30 cellular contexts compared by ENCODE assay signal in the genomic region with DNA sequence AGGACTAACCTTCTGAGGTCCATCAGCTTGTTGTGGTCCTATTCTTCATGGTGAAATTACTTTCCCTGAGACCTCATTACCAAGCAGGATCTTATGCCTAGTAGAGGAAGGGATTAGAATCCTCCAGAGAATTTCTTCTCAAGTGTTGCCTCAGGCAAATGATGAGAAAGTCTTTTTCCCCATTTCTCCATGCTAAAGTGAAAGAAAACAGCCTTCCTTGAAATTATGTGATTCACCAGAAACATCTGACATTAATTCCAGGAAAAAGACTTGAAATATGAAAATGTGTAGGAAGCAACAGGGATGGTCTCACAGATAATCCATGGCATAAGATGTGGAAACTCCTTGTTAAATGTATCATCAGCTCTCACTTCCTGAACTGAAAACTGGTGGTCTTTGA. TPM values are rescaled to one million over a fixed set of nuclear protein-coding genes. Genes with fewer than 3 reads are reported as not detected.
DNase-seq lines count a peak whose midpoint lies in the region; ATAC-seq and TF ChIP-seq lines count a peak whose summit lies in the region.
"Had no signal": no experiment of that assay in that cellular context is flagged by ENCODE, and none has a peak within 500 bp of the region (broad histone marks: within the 10 kb centered on the region; RNA-seq: fewer than 3 reads in every experiment).

No MANE protein-coding gene starts in this region.

- H3K4me3 ChIP-seq in A673 (ENCODE audit: low read depth, low read length, poor library complexity, severe bottlenecking) (no peak overlapping the region), fibroblast of villous mesenchyme (ENCODE audit: low read depth, low read length) (no peak overlapping the region), upper lobe of right lung (no peak overlapping the region)
- H3K4me3 ChIP-seq: BLaER1 treated with 17β-estradiol and CSF1 and Interleukin-3, amounts not matched to agents 10 nM and 100 nM; pancreas; SJCRH30 had no signal

- H3K9me3 ChIP-seq in A673 (ENCODE audit: low read depth, low read length, poor library complexity, severe bottlenecking) (peaks cover 3% of the 10 kb centered on the region), upper lobe of right lung (no peaks in the 10 kb centered on the region)
- H3K9me3 ChIP-seq: pancreas had no signal

- intact Hi-C loops in A673 (cut with micrococcal nuclease; ENCODE audit: unreplicated experiment) = no loop called here
- intact Hi-C loops in upper lobe of right lung (cut with DNase I) = no loop called here

- H3K27ac ChIP-seq in A673 (ENCODE audit: low read depth, low read length, poor library complexity, severe bottlenecking) (no peak overlapping the region), upper lobe of right lung (no peak overlapping the region)
- H3K27ac ChIP-seq: 22Rv1; BLaER1 treated with 17β-estradiol and CSF1 and Interleukin-3, amounts not matched to agents 10 nM and 100 nM; pancreas; SJCRH30; WERI-Rb-1 had no signal

- ATAC-seq in upper lobe of right lung = no peak
- ATAC-seq: effector memory CD8-positive, alpha-beta T cell; HCT116; stimulated activated naive B cell treated with anti-CD40 and anti-IgM and Interleukin-4, amounts not matched to agents 10 μg/mL and 1 μg/mL and 100 μg/mL, for 72 hours had no signal

- H3K27me3 ChIP-seq in A673 (replicated peaks; ENCODE audit: insufficient read depth, low read depth, low read length, poor library complexity) (no peaks in the 10 kb centered on the region), upper lobe of right lung (no peaks in the 10 kb centered on the region)
- H3K27me3 ChIP-seq: BLaER1 treated with 17β-estradiol and CSF1 and Interleukin-3, amounts not matched to agents 10 nM and 100 nM; pancreas; SJCRH30 had no signal

- no peaks in the 10 kb centered on the region for H3K36me3 ChIP-seq in A673 (ENCODE audit: insufficient read depth, low read length, poor library complexity, severe bottlenecking)
- H3K36me3 ChIP-seq in upper lobe of right lung = no peaks in the 10 kb centered on the region
- H3K36me3 ChIP-seq: BLaER1 treated with 17β-estradiol and CSF1 and Interleukin-3, amounts not matched to agents 10 nM and 100 nM; pancreas; SJCRH30; WERI-Rb-1 had no signal

- POLR2A ChIA-PET in A673 (lab: Charles Lee; ENCODE audit: low non-redundant PET) = no interaction called here

- no peak for TF ChIP-seq CTCF in A673 (conservative IDR thresholded peaks at IDR 0.05; ENCODE audit: low read depth, low read length)
- TF ChIP-seq CTCF in fibroblast of villous mesenchyme (IDR thresholded peaks at IDR 0.05; ENCODE audit: insufficient read depth, low read depth, low read length) = no peak
- no peak for TF ChIP-seq CTCF in upper lobe of right lung (IDR thresholded peaks at IDR 0.05)

- H3K4me1 ChIP-seq in A673 (ENCODE audit: insufficient read depth, low read length, poor library complexity, severe bottlenecking) (no peaks in the 10 kb centered on the region), upper lobe of right lung (no peaks in the 10 kb centered on the region)
- H3K4me1 ChIP-seq: BLaER1 treated with 17β-estradiol and CSF1 and Interleukin-3, amounts not matched to agents 10 nM and 100 nM; pancreas; SJCRH30 had no signal

- CTCF ChIA-PET in A673 (lab: Charles Lee) = no interaction called here

- no TSS peak for BruUV-seq in A673 (replicated peaks; lab: Mats Ljungman, UMichigan)

- DNase-seq in A673 (ENCODE audit: low spot score) (peak; percentile 17), GM04503 (ENCODE audit: low read depth) (peak; percentile 74), amniotic stem cell (lab: John Stamatoyannopoulos, UW) (peak; percentile 35), fibroblast of villous mesenchyme (ENCODE audit: low read depth) (peak; percentile 17), NCI-H1417 treated with DMSO at 0.1 percent for 48 hours (lab: John Stamatoyannopoulos, UW) (no peak), DMS 273 treated with DMSO at 0.1 percent for 48 hours (lab: John Stamatoyannopoulos, UW) (no peak), upper lobe of right lung (no peak)
- DNase-seq in activated naive CD4-positive, alpha-beta T cell (lab: John Stamatoyannopoulos, UW) = no peak
- DNase-seq: activated CD4-positive, alpha-beta T cell treated with anti-CD3 and anti-CD28 coated beads for 48 hours; activated effector memory CD4-positive, alpha-beta T cell treated with anti-CD3 and anti-CD28 coated beads, Interleukin-2, amount 50 U/mL, for 16 hours; activated naive CD8-positive, alpha-beta T cell treated with anti-CD3 and anti-CD28 coated beads for 36 hours; activated T-cell treated with anti-CD3 and anti-CD28 coated beads, Interleukin-2, amount 50 U/mL, for 24 hours; caudate nucleus; cortex of kidney; DMS153; effector memory CD8-positive, alpha-beta T cell; erythroblast; hippocampal formation; left cardiac atrium; NCI-H1694 treated with DMSO at 0.1 percent for 48 hours; NCI-H2171; NCI-H510A; pancreas; SJCRH30; small intestine; stimulated activated naive B cell treated with anti-CD40 and anti-IgM and Interleukin-4, amounts not matched to agents 10 μg/mL and 1 μg/mL and 100 μg/mL, for 72 hours; WERI-Rb-1 had no signal

RNA-seq across cellular contexts. Expression of gene ABI3BP, which starts 17.9 kb away (rescaled TPM):
- total RNA-seq in A673 (2021) (4.3 and 5.2 TPM in 2 replicates), fibroblast of villous mesenchyme (4.2 and 7.8 TPM in 2 replicates), upper lobe of right lung (207 TPM)

Comparison
In these comparisons a context has a peak if more than half of its experiments do, and no peak if none do; other contexts are left out.
1. DNase-seq: peak in A673 (single experiment), GM04503 (single experiment), amniotic stem cell (single experiment) and fibroblast of villous mesenchyme (single experiment); none in activated naive CD4-positive, alpha-beta T cell (0 of 4), NCI-H1417 treated with DMSO at 0.1 percent for 48 hours (single experiment), DMS 273 treated with DMSO at 0.1 percent for 48 hours (single experiment) and upper lobe of right lung (single experiment).
2. RNA of gene ABI3BP, which starts 17.9 kb away (total RNA-seq): 207 TPM in upper lobe of right lung (single experiment); 4.2 to 7.8 TPM in fibroblast of villous mesenchyme and 4.3 to 5.2 TPM in A673; every median in the first group is over 10 times any median in the second.